ENCODE assay signal across 4 cellular contexts in genomic region chr12:121633833-121634196, GRCh38. TPM values are rescaled to one million over a fixed set of nuclear protein-coding genes. Genes with fewer than 3 reads are reported as not detected.
"Had no signal": no experiment of that assay in that cellular context is flagged by ENCODE, and none has a peak within 500 bp of the region (broad histone marks: within the 10 kb centered on the region; RNA-seq: fewer than 3 reads in every experiment).

No MANE protein-coding gene starts in this region.

RNA-seq across cellular contexts. Expression of gene MORN3, which starts 35.6 kb away (rescaled TPM):
- total RNA-seq: colonic mucosa, dermis blood vessel endothelial cell, fibroblast of villous mesenchyme, gastrocnemius medialis had no signal
